7 cellular contexts compared by ENCODE assay signal in genomic region chr19:3982701-3983541, GRCh38. TPM values are rescaled to one million over a fixed set of nuclear protein-coding genes. Genes with fewer than 3 reads are reported as not detected.
DNase-seq lines count a peak whose midpoint lies in the region; FAIRE-seq and TF ChIP-seq lines count a peak whose summit lies in the region.

No MANE protein-coding gene starts in this region.

- no peak for FAIRE-seq in small intestine (lab: Jason Lieb, UNC)

- TF ChIP-seq CTCF in WI38 (IDR thresholded peaks at IDR 0.05; ENCODE audit: low read depth, low read length) (no peak), fibroblast of the aortic adventitia (IDR thresholded peaks at IDR 0.05; ENCODE audit: insufficient read depth, low read length) (no peak)

- in situ Hi-C loops in HAP-1 (cut with MboI; ENCODE audit: low sequenced_read_pairs) = no loop called here

- H3K27me3 ChIP-seq in HAP-1 (ENCODE audit: low read depth) = no peaks in the 10 kb centered on the region
- H3K27me3 ChIP-seq in small intestine (ENCODE audit: control insufficient read depth in 2 of 2, insufficient read depth in 2 of 2, low read length in 2 of 2) = no peaks in the 10 kb centered on the region

- DNase-seq in HAP-1 (ENCODE audit: low spot score in 2 of 2) (peak in 1 of 2 experiments; percentile 39), fibroblast of the aortic adventitia (ENCODE audit: low read depth) (peak; percentile 45), small intestine (no peak), dedifferentiated amniotic fluid mesenchymal stem cell (ENCODE audit: extremely low spot score) (no peak), HuH-7.5 (ENCODE audit: low spot score) (no peak), nucleus accumbens (lab: John Stamatoyannopoulos, UW) (no peak)

- H3K9me3 ChIP-seq in HAP-1 = no peaks in the 10 kb centered on the region
- H3K9me3 ChIP-seq in small intestine (ENCODE audit: control insufficient read depth, low read depth) = no peaks in the 10 kb centered on the region

- peak overlapping the region; percentile 69 to 98 for H3K27ac ChIP-seq in small intestine (ENCODE audit: low read depth in 1 of 2, low read length in 1 of 2)

- 78 to 87% (median 82%) methylated on average over 40 of the region's 40 CpGs for WGBS in small intestine, 3 donors

- H3K4me3 ChIP-seq in HAP-1 (peak overlapping the region; percentile 95), WI38 (ENCODE audit: low read depth, low read length) (peak overlapping the region; percentile 100), fibroblast of the aortic adventitia (ENCODE audit: low read depth, low read length) (peak overlapping the region; percentile 100), small intestine (ENCODE audit: low read depth in 1 of 2, low read length in 2 of 2) (peak overlapping the region in 1 of 2 donors; percentile 89)

- H3K36me3 ChIP-seq in HAP-1 (replicated peaks) (peaks cover 73% of the 10 kb centered on the region), small intestine (ENCODE audit: control insufficient read depth in 2 of 2, insufficient read depth in 2 of 2, low read length in 2 of 2) (peaks cover 37 to 48% of the 10 kb centered on the region in 2 donors)

- H3K4me1 ChIP-seq in HAP-1 = peaks cover 24% of the 10 kb centered on the region
- no peaks in the 10 kb centered on the region for H3K4me1 ChIP-seq in small intestine (ENCODE audit: control insufficient read depth in 2 of 2, insufficient read depth in 1 of 2, low read depth in 1 of 2, low read length in 1 of 2)

RNA-seq across cellular contexts. Expression of gene EEF2, which starts 2.3 kb away (rescaled TPM):
- 1,127 and 1,964 TPM in 2 replicates for total RNA-seq in fibroblast of the aortic adventitia (ENCODE audit: low replicate concordance)
- polyA plus RNA-seq in small intestine = 1,000 to 10,000 TPM in 2 of 3 donors, 100 to 1,000 TPM in 1; 962 to 2,089 (median 1,343) TPM

RNA-seq across cellular contexts. Expression of gene DAPK3, which starts 12.0 kb away (rescaled TPM):
- 64.7 and 82.8 TPM in 2 replicates for total RNA-seq in fibroblast of the aortic adventitia (ENCODE audit: low replicate concordance)
- 10 to 100 TPM; 56.3 to 72.4 (median 64.6) TPM for polyA plus RNA-seq in small intestine

RNA-seq across cellular contexts. Expression of gene PIAS4, which starts 24.6 kb away (rescaled TPM):
- 21.5 and 23.8 TPM in 2 replicates for total RNA-seq in fibroblast of the aortic adventitia (ENCODE audit: low replicate concordance)
- 10 to 100 TPM; 10.8 to 14.8 (median 11.4) TPM for polyA plus RNA-seq in small intestine

RNA-seq across cellular contexts. Expression of gene NMRK2, which starts 50.1 kb away (rescaled TPM):
- total RNA-seq in fibroblast of the aortic adventitia (ENCODE audit: low replicate concordance) = not detected in 2 replicates
- polyA plus RNA-seq in small intestine = 1 to 10 TPM in 2 of 3 donors, under 1 TPM in 1; 0.43 to 6.8 (median 2.2) TPM
